Comparison of ENCODE assay signal across 8 cellular contexts in the genomic region with DNA sequence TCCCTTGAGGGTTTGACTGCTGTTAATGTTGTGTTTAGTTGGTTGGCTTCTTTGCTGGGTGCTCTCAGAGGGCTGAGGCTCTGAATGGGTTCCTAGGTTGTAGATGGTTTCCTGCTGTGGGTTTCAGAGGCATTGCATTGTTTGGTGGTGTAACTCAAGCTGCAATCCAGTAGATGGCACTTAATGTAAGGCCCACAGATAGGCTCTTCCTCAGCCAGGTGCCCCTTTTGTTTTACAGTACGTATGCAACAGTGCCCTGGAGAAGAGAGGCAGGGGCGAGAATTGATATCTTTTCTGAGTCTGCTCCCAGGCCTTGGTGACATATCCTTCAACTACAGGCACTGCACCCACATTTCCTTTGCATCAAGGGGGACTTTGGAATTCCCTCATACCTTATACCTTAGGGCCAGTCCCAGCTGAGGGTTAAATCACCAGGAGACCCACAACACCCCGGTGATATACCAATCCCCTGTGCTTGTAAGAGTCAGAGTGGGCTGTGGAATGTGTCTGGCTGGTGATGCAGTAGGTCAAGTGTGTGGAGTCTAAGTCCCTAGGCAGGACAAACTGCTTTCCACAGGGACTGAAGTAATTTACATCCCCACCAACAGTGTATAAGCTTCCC.
A peak's percentile ranks its signal among the peaks of the same experiment; 100 is the strongest.
DNase-seq lines count a peak whose midpoint lies in the region; ATAC-seq and TF ChIP-seq lines count a peak whose summit lies in the region.

No MANE protein-coding gene starts in this region.

- DNase-seq in COR-L47 (lab: John Stamatoyannopoulos, UW): peak; percentile 47
- DNase-seq in NCI-H2171 treated with DMSO at 0.1 percent for 48 hours (lab: John Stamatoyannopoulos, UW): peak; percentile 50
- peak; percentile 16 to 32 for DNase-seq in erythroblast (lab: John Stamatoyannopoulos, UW)
- DNase-seq in stimulated activated CD4-positive, alpha-beta T cell treated with anti-CD3 and anti-CD28 coated beads, Interleukin-2, amount 100 ng/mL, for 24 hours: no peak
- no peak for DNase-seq in kidney tubule cell (ENCODE audit: low spot score)
- no peak for DNase-seq in activated CD4-positive, CD25-positive, alpha-beta regulatory T cell treated with anti-CD3 and anti-CD28 coated beads, Interleukin-2, amount 50 U/mL, for 72 hours

- no peak for TF ChIP-seq POLR2A in erythroblast (IDR thresholded peaks at IDR 0.05; ENCODE audit: low read length)

- ATAC-seq in GM18909 (IDR thresholded peaks at IDR 0.05; ENCODE audit: poor library complexity, unreplicated experiment): peak; percentile 88
- ATAC-seq in HG03045 (IDR thresholded peaks at IDR 0.05; ENCODE audit: unreplicated experiment): peak; percentile 71

Comparison
In these comparisons a context has a peak if more than half of its experiments do, and no peak if none do; other contexts are left out.
1. DNase-seq: peak in COR-L47 (single experiment), NCI-H2171 treated with DMSO at 0.1 percent for 48 hours (single experiment) and erythroblast (2 of 2); none in stimulated activated CD4-positive, alpha-beta T cell treated with anti-CD3 and anti-CD28 coated beads, Interleukin-2, amount 100 ng/mL, for 24 hours (0 of 2), kidney tubule cell (single experiment) and activated CD4-positive, CD25-positive, alpha-beta regulatory T cell treated with anti-CD3 and anti-CD28 coated beads, Interleukin-2, amount 50 U/mL, for 72 hours (single experiment).